ENCODE assay signal across 9 cellular contexts in genomic region chr20:2133318-2134183, GRCh38. TPM values are rescaled to one million over a fixed set of nuclear protein-coding genes. Genes with fewer than 3 reads are reported as not detected.
DNase-seq lines count a peak whose midpoint lies in the region; ATAC-seq, FAIRE-seq and TF ChIP-seq lines count a peak whose summit lies in the region.
"Had no signal": no experiment of that assay in that cellular context is flagged by ENCODE, and none has a peak within 500 bp of the region (broad histone marks: within the 10 kb centered on the region; RNA-seq: fewer than 3 reads in every experiment).

No MANE protein-coding gene starts in this region.

- intact Hi-C loops in ascending aorta (cut with DNase I), result no loop called here

- POLR2A ChIA-PET in HEK293 (lab: Yijun Ruan, JAX), result no interaction called here

- peak overlapping the region in 1 of 2 donors; percentile 14 for H3K9ac ChIP-seq in stomach smooth muscle (ENCODE audit: low read length in 2 of 2)

- H3K27ac Mint-ChIP-seq in activated naive CD4-positive, alpha-beta T cell treated with anti-CD3 and anti-CD28 coated beads, Interleukin-2, amount 10 ng/mL, durations not matched to agents 7 days and 5 days, result no peak overlapping the region
- H3K27ac Mint-ChIP-seq: activated naive CD8-positive, alpha-beta T cell treated with anti-CD3 and anti-CD28 coated beads, Interleukin-2, amount 50 U/mL, for 24 hours had no signal

- no peak overlapping the region for H3K4me3 Mint-ChIP-seq in activated naive CD4-positive, alpha-beta T cell treated with anti-CD3 and anti-CD28 coated beads, Interleukin-2, amount 10 ng/mL, durations not matched to agents 7 days and 5 days
- H3K4me3 Mint-ChIP-seq: activated naive CD8-positive, alpha-beta T cell treated with anti-CD3 and anti-CD28 coated beads, Interleukin-2, amount 50 U/mL, for 24 hours had no signal

- TF ChIP-seq CTCF in HEK293 (tag by site-specific recombination; IDR thresholded peaks at IDR 0.05), result no peak
- no peak for TF ChIP-seq CTCF in ascending aorta (IDR thresholded peaks at IDR 0.05)

- H3K27ac ChIP-seq in HEK293 (ENCODE audit: extremely low read depth, low read depth, low read length) (no peak overlapping the region), ascending aorta (peak overlapping the region; percentile 55 to 58), stomach smooth muscle (ENCODE audit: low read length) (peak overlapping the region; percentile 75)
- H3K27ac ChIP-seq: SJSA1 had no signal

- no peak for ATAC-seq in activated CD4-positive, CD25-positive, alpha-beta regulatory T cell treated with anti-CD3 and anti-CD28 coated beads, Interleukin-2, amount 50 U/mL, for 24 hours
- ATAC-seq: activated naive CD8-positive, alpha-beta T cell treated with anti-CD3 and anti-CD28 coated beads, Interleukin-2, amount 50 U/mL, for 24 hours had no signal

- H3K4me1 Mint-ChIP-seq in activated naive CD4-positive, alpha-beta T cell treated with anti-CD3 and anti-CD28 coated beads, Interleukin-2, amount 10 ng/mL, durations not matched to agents 7 days and 5 days, result peaks cover 2% of the 10 kb centered on the region

- no peaks in the 10 kb centered on the region for H3K4me1 ChIP-seq in HEK293 (ENCODE audit: control insufficient read depth, insufficient read depth, low read length)
- H3K4me1 ChIP-seq in ascending aorta, result peaks cover 6 to 20% of the 10 kb centered on the region in 2 donors
- peaks cover 54% of the 10 kb centered on the region for H3K4me1 ChIP-seq in stomach smooth muscle (ENCODE audit: control insufficient read depth, insufficient read depth, low read length)

- FAIRE-seq in frontal cortex (lab: Jason Lieb, UNC), result no peak

- H3K4me3 ChIP-seq in HEK293 (ENCODE audit: low read depth, low read length) (no peak overlapping the region), ascending aorta (no peak overlapping the region), stomach smooth muscle (ENCODE audit: low read length in 2 of 2) (peak overlapping the region in 1 of 2 donors; percentile 29)
- H3K4me3 ChIP-seq: SJSA1 had no signal

- DNase-seq in ascending aorta (ENCODE audit: low spot score in 2 of 2) (no peak), hepatic stellate cell (ENCODE audit: low spot score) (peak; percentile 70), frontal cortex (ENCODE audit: low spot score in 2 of 2) (no peak)
- no peak for DNase-seq in activated naive CD4-positive, alpha-beta T cell treated with anti-CD3 and anti-CD28 coated beads, Interleukin-2, amount 10 ng/mL, durations not matched to agents 7 days and 5 days
- DNase-seq: activated naive CD8-positive, alpha-beta T cell treated with anti-CD3 and anti-CD28 coated beads, Interleukin-2, amount 50 U/mL, for 24 hours had no signal

- H3K9me3 ChIP-seq in HEK293 (ENCODE audit: control insufficient read depth, insufficient read depth, low read depth, low read length), result no peaks in the 10 kb centered on the region
- no peaks in the 10 kb centered on the region for H3K9me3 ChIP-seq in ascending aorta
- no peaks in the 10 kb centered on the region for H3K9me3 ChIP-seq in stomach smooth muscle (ENCODE audit: control insufficient read depth in 2 of 2, low read length in 2 of 2)
- H3K9me3 ChIP-seq: SJSA1 had no signal

- H3K9me3 Mint-ChIP-seq in activated naive CD4-positive, alpha-beta T cell treated with anti-CD3 and anti-CD28 coated beads, Interleukin-2, amount 10 ng/mL, durations not matched to agents 7 days and 5 days, result no peaks in the 10 kb centered on the region
- H3K9me3 Mint-ChIP-seq: activated naive CD8-positive, alpha-beta T cell treated with anti-CD3 and anti-CD28 coated beads, Interleukin-2, amount 50 U/mL, for 24 hours had no signal

- peaks cover 10% of the 10 kb centered on the region for H3K36me3 Mint-ChIP-seq in activated naive CD4-positive, alpha-beta T cell treated with anti-CD3 and anti-CD28 coated beads, Interleukin-2, amount 10 ng/mL, durations not matched to agents 7 days and 5 days

- H3K36me3 ChIP-seq in HEK293 (ENCODE audit: control insufficient read depth in 2 of 2, insufficient read depth in 1 of 2, low read length in 2 of 2), result peaks cover 0 to 14% of the 10 kb centered on the region in 2 experiments; a peak in 1 of 3 replicates
- H3K36me3 ChIP-seq in ascending aorta, result peaks cover 0 to 4% of the 10 kb centered on the region in 2 donors
- no peaks in the 10 kb centered on the region for H3K36me3 ChIP-seq in stomach smooth muscle (ENCODE audit: control insufficient read depth in 2 of 2, insufficient read depth in 2 of 2, low read length in 2 of 2)

- CTCF ChIA-PET in HEK293 (lab: Yijun Ruan, JAX), result interaction anchor here (0.7 to 1.1 kb wide), 3 partner anchors 18 to 330 kb away, joined by 3 to 4 read pairs (median 4); partner anchors contain the start of gene STK35
- CTCF ChIA-PET in activated naive CD4-positive, alpha-beta T cell treated with anti-CD3 and anti-CD28 coated beads, Interleukin-2, amount 10 ng/mL, durations not matched to agents 7 days and 5 days (lab: Charles Lee), result interaction anchor here (0.7 kb wide), 1 partner anchor 219 kb away, joined by 3 read pairs; no protein-coding TSS in a partner anchor

- H3K27me3 Mint-ChIP-seq in activated naive CD4-positive, alpha-beta T cell treated with anti-CD3 and anti-CD28 coated beads, Interleukin-2, amount 10 ng/mL, durations not matched to agents 7 days and 5 days, result no peaks in the 10 kb centered on the region
- H3K27me3 Mint-ChIP-seq: activated naive CD8-positive, alpha-beta T cell treated with anti-CD3 and anti-CD28 coated beads, Interleukin-2, amount 50 U/mL, for 24 hours had no signal

- H3K27me3 ChIP-seq in ascending aorta, result no peaks in the 10 kb centered on the region
- no peaks in the 10 kb centered on the region for H3K27me3 ChIP-seq in stomach smooth muscle (ENCODE audit: control insufficient read depth in 1 of 2, insufficient read depth in 2 of 2, low read length in 2 of 2)
- H3K27me3 ChIP-seq: SJSA1 had no signal

TF ChIP-seq in HEK293, 187 proteins besides CTCF, POLR2A, EP300 and RAD21 (continues in another document):
- TF ChIP-seq ZNF768 (tag by site-specific recombination; IDR thresholded peaks at IDR 0.05), result no peak
- TF ChIP-seq MYNN (tag by site-specific recombination; IDR thresholded peaks at IDR 0.05; ENCODE audit: borderline replicate concordance), result no peak
- TF ChIP-seq, protein P1, sequence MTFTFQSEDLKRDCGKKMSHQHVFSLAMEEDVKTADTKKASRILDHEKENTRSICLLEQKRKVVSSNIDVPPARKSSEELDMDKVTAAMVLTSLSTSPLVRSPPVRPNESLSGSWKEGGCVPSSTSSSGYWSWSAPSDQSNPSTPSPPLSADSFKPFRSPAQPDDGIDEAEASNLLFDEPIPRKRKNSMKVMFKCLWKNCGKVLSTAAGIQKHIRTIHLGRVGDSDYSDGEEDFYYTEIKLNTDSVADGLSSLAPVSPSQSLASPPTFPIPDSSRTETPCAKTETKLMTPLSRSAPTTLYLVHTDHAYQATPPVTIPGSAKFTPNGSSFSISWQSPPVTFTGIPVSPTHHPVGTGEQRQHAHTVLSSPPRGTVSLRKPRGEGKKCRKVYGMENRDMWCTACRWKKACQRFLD (tag by site-specific recombination; IDR thresholded peaks at IDR 0.05), result no peak
- TF ChIP-seq ZNF521 (tag by site-specific recombination; IDR thresholded peaks at IDR 0.05), result no peak
- TF ChIP-seq ZNF19 (tag by site-specific recombination; IDR thresholded peaks at IDR 0.05; ENCODE audit: low read depth), result no peak
- TF ChIP-seq SCRT1 (tag by site-specific recombination; IDR thresholded peaks at IDR 0.05; ENCODE audit: borderline replicate concordance), result peak; percentile 60; the same call in 1 of the 2 replicates
- TF ChIP-seq GFI1B (tag by site-specific recombination; IDR thresholded peaks at IDR 0.05), result no peak
- no peak for TF ChIP-seq ZNF302 (tag by site-specific recombination; IDR thresholded peaks at IDR 0.05; ENCODE audit: low read depth)
- TF ChIP-seq ZNF701 (tag by site-specific recombination; IDR thresholded peaks at IDR 0.05), result no peak
- no peak for TF ChIP-seq HOXA7 (CRISPR knock-in tag; IDR thresholded peaks at IDR 0.05; ENCODE audit: borderline replicate concordance)
- TF ChIP-seq ZNF433 (tag by site-specific recombination; IDR thresholded peaks at IDR 0.05; ENCODE audit: low read depth), result no peak
- no peak for TF ChIP-seq GLI2 (tag by site-specific recombination; IDR thresholded peaks at IDR 0.05; ENCODE audit: borderline replicate concordance, low read depth)
- no peak for TF ChIP-seq FEZF1 (tag by site-specific recombination; IDR thresholded peaks at IDR 0.05)
- no peak for TF ChIP-seq ZNF184 (tag by site-specific recombination; IDR thresholded peaks at IDR 0.05)
- no peak for TF ChIP-seq ZNF214 (tag by site-specific recombination; IDR thresholded peaks at IDR 0.05; ENCODE audit: borderline replicate concordance)
- TF ChIP-seq ZBTB17 (tag by site-specific recombination; IDR thresholded peaks at IDR 0.05), result no peak
- peak; percentile 91 for TF ChIP-seq SCRT2 (tag by site-specific recombination; IDR thresholded peaks at IDR 0.05)
- peak; percentile 91 for TF ChIP-seq SP7 (tag by site-specific recombination; IDR thresholded peaks at IDR 0.05)
- no peak for TF ChIP-seq ZFP37 (tag by site-specific recombination; IDR thresholded peaks at IDR 0.05)
- peak; percentile 41; the same call in 1 of the 2 replicates for TF ChIP-seq PRDM4 (tag by site-specific recombination; IDR thresholded peaks at IDR 0.05)
- TF ChIP-seq SETDB1 (IDR thresholded peaks at IDR 0.05; ENCODE audit: insufficient read length, low read length), result no peak

RNA-seq across cellular contexts. Expression of gene STK35, which starts 31.9 kb away (rescaled TPM):
- total RNA-seq in ascending aorta (11.2 TPM), frontal cortex (9.8 TPM)
